Comparison of ENCODE assay signal across 13 cellular contexts in the genomic region with DNA sequence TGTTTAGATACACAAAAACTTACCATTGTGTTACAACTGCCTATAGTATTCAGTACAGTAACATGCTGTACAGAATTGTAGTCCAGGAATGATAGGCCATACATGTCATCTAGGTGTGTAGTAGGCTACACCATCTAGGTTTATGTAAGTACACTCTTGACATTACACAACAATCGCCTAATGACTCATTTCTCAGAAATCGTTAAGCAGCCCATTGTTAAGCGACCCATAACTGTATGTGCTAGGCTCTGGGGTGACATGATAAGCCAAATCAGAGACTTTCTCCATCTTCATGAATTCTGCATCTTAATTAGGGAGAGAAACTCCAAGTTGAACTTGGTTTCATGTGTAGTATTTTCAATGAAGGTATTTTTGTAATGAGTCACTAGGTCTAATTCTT. TPM values are rescaled to one million over a fixed set of nuclear protein-coding genes. Genes with fewer than 3 reads are reported as not detected.
DNase-seq lines count a peak whose midpoint lies in the region; ATAC-seq and TF ChIP-seq lines count a peak whose summit lies in the region.
"Had no signal": no experiment of that assay in that cellular context is flagged by ENCODE, and none has a peak within 500 bp of the region (broad histone marks: within the 10 kb centered on the region; RNA-seq: fewer than 3 reads in every experiment).

No MANE protein-coding gene starts in this region.

- H3K4me1 ChIP-seq in mucosa of descending colon (ENCODE audit: low read depth), result peaks cover 10% of the 10 kb centered on the region

- CTCF ChIA-PET in activated CD8-positive, alpha-beta T cell treated with anti-CD3 and anti-CD28 coated beads for 36 hours (lab: Charles Lee), result interaction anchor here (1.0 to 1.7 kb wide), 4 partner anchors 16 to 111 kb away, joined by 3 to 7 read pairs (median 4); no protein-coding TSS in a partner anchor
- CTCF ChIA-PET in activated CD8-positive, alpha-beta T cell treated with anti-CD3 and anti-CD28 coated beads, Interleukin-2, amount 10 ng/mL, durations not matched to agents 7 days and 5 days (lab: Charles Lee), result interaction anchor here (2.3 kb wide), 1 partner anchor 25 kb away, joined by 6 read pairs; no protein-coding TSS in a partner anchor

- peaks cover 64% of the 10 kb centered on the region for H3K4me1 Mint-ChIP-seq in activated CD8-positive, alpha-beta T cell treated with anti-CD3 and anti-CD28 coated beads for 36 hours (ENCODE audit: low read depth)
- peaks cover 17% of the 10 kb centered on the region for H3K4me1 Mint-ChIP-seq in activated CD8-positive, alpha-beta T cell treated with anti-CD3 and anti-CD28 coated beads, Interleukin-2, amount 10 ng/mL, durations not matched to agents 7 days and 5 days (ENCODE audit: low read depth)
- H3K4me1 Mint-ChIP-seq in T-helper 2 cell treated with Interferon-gamma antibody and Interleukin-4, amounts not matched to agents 5 μg/mL and 100 μg/mL, for 36 hours (ENCODE audit: low read depth), result peaks cover 22% of the 10 kb centered on the region

- ATAC-seq in activated CD8-positive, alpha-beta T cell treated with anti-CD3 and anti-CD28 coated beads for 36 hours, result peak; percentile 95
- ATAC-seq in activated CD8-positive, alpha-beta T cell treated with anti-CD3 and anti-CD28 coated beads, Interleukin-2, amount 10 ng/mL, durations not matched to agents 7 days and 5 days, result no peak
- ATAC-seq in GM19463 (IDR thresholded peaks at IDR 0.05; ENCODE audit: unreplicated experiment) (peak; percentile 51), mucosa of descending colon (peak; percentile 10), HG02571 (IDR thresholded peaks at IDR 0.05; ENCODE audit: unreplicated experiment) (no peak), GM19328 (IDR thresholded peaks at IDR 0.05; ENCODE audit: unreplicated experiment) (no peak), GM21529 (IDR thresholded peaks at IDR 0.05; ENCODE audit: unreplicated experiment) (no peak)

- peak overlapping the region; percentile 90 for H3K27ac Mint-ChIP-seq in activated CD8-positive, alpha-beta T cell treated with anti-CD3 and anti-CD28 coated beads for 36 hours
- no peak overlapping the region for H3K27ac Mint-ChIP-seq in activated CD8-positive, alpha-beta T cell treated with anti-CD3 and anti-CD28 coated beads, Interleukin-2, amount 10 ng/mL, durations not matched to agents 7 days and 5 days
- H3K27ac Mint-ChIP-seq in T-helper 2 cell treated with Interferon-gamma antibody and Interleukin-4, amounts not matched to agents 5 μg/mL and 100 μg/mL, for 36 hours, result peak overlapping the region; percentile 67
- H3K27ac Mint-ChIP-seq: nephron had no signal

- intact Hi-C loops in activated CD8-positive, alpha-beta T cell treated with anti-CD3 and anti-CD28 coated beads for 36 hours (cut with micrococcal nuclease), result no loop called here
- intact Hi-C loops in mucosa of descending colon (cut with DNase I, micrococcal nuclease), result no loop called here

- peaks cover 4% of the 10 kb centered on the region for H3K9me3 Mint-ChIP-seq in activated CD8-positive, alpha-beta T cell treated with anti-CD3 and anti-CD28 coated beads for 36 hours
- no peaks in the 10 kb centered on the region for H3K9me3 Mint-ChIP-seq in activated CD8-positive, alpha-beta T cell treated with anti-CD3 and anti-CD28 coated beads, Interleukin-2, amount 10 ng/mL, durations not matched to agents 7 days and 5 days (ENCODE audit: insufficient read depth)
- H3K9me3 Mint-ChIP-seq in T-helper 2 cell treated with Interferon-gamma antibody and Interleukin-4, amounts not matched to agents 5 μg/mL and 100 μg/mL, for 36 hours, result no peaks in the 10 kb centered on the region
- H3K9me3 Mint-ChIP-seq: nephron had no signal

- peak overlapping the region; percentile 40 for H3K4me3 Mint-ChIP-seq in activated CD8-positive, alpha-beta T cell treated with anti-CD3 and anti-CD28 coated beads for 36 hours
- no peak overlapping the region for H3K4me3 Mint-ChIP-seq in activated CD8-positive, alpha-beta T cell treated with anti-CD3 and anti-CD28 coated beads, Interleukin-2, amount 10 ng/mL, durations not matched to agents 7 days and 5 days
- peak overlapping the region; percentile 25 for H3K4me3 Mint-ChIP-seq in T-helper 2 cell treated with Interferon-gamma antibody and Interleukin-4, amounts not matched to agents 5 μg/mL and 100 μg/mL, for 36 hours
- H3K4me3 Mint-ChIP-seq: nephron had no signal

- no peaks in the 10 kb centered on the region for H3K9me3 ChIP-seq in mucosa of descending colon
- H3K9me3 ChIP-seq: upper lobe of left lung had no signal

- peak; percentile 28 for DNase-seq in activated CD8-positive, alpha-beta T cell treated with anti-CD3 and anti-CD28 coated beads for 36 hours
- no peak for DNase-seq in activated CD8-positive, alpha-beta T cell treated with anti-CD3 and anti-CD28 coated beads, Interleukin-2, amount 10 ng/mL, durations not matched to agents 7 days and 5 days
- peak; percentile 12 for DNase-seq in T-helper 2 cell treated with Interferon-gamma antibody and Interleukin-4, amounts not matched to agents 5 μg/mL and 100 μg/mL, for 36 hours (ENCODE audit: low spot score)
- no peak for DNase-seq in mucosa of descending colon
- DNase-seq: effector memory CD4-positive, alpha-beta T cell; NCI-H2171; upper lobe of left lung had no signal

- H3K4me3 ChIP-seq in mucosa of descending colon, result no peak overlapping the region
- H3K4me3 ChIP-seq: skin epidermis, upper lobe of left lung had no signal

- H3K36me3 ChIP-seq in mucosa of descending colon (ENCODE audit: low read depth), result no peaks in the 10 kb centered on the region

- no peak for TF ChIP-seq CTCF in activated CD8-positive, alpha-beta T cell treated with anti-CD3 and anti-CD28 coated beads for 36 hours (IDR thresholded peaks at IDR 0.05)
- TF ChIP-seq CTCF in mucosa of descending colon (IDR thresholded peaks at IDR 0.05), result no peak

- H3K36me3 Mint-ChIP-seq in activated CD8-positive, alpha-beta T cell treated with anti-CD3 and anti-CD28 coated beads for 36 hours (ENCODE audit: low read depth), result peaks cover 67% of the 10 kb centered on the region
- peaks cover 66% of the 10 kb centered on the region for H3K36me3 Mint-ChIP-seq in activated CD8-positive, alpha-beta T cell treated with anti-CD3 and anti-CD28 coated beads, Interleukin-2, amount 10 ng/mL, durations not matched to agents 7 days and 5 days (ENCODE audit: low read depth)
- peaks cover 52% of the 10 kb centered on the region for H3K36me3 Mint-ChIP-seq in T-helper 2 cell treated with Interferon-gamma antibody and Interleukin-4, amounts not matched to agents 5 μg/mL and 100 μg/mL, for 36 hours (ENCODE audit: low read depth)

- no peaks in the 10 kb centered on the region for H3K27me3 Mint-ChIP-seq in activated CD8-positive, alpha-beta T cell treated with anti-CD3 and anti-CD28 coated beads for 36 hours
- H3K27me3 Mint-ChIP-seq in activated CD8-positive, alpha-beta T cell treated with anti-CD3 and anti-CD28 coated beads, Interleukin-2, amount 10 ng/mL, durations not matched to agents 7 days and 5 days (ENCODE audit: low read depth), result no peaks in the 10 kb centered on the region
- no peaks in the 10 kb centered on the region for H3K27me3 Mint-ChIP-seq in T-helper 2 cell treated with Interferon-gamma antibody and Interleukin-4, amounts not matched to agents 5 μg/mL and 100 μg/mL, for 36 hours (ENCODE audit: low read depth)

- POLR2A ChIA-PET in activated CD8-positive, alpha-beta T cell treated with anti-CD3 and anti-CD28 coated beads for 36 hours (lab: Charles Lee), result interaction anchor here (1.3 kb wide), 1 partner anchor 16 kb away, joined by 3 read pairs; no protein-coding TSS in a partner anchor
- POLR2A ChIA-PET in activated CD8-positive, alpha-beta T cell treated with anti-CD3 and anti-CD28 coated beads, Interleukin-2, amount 10 ng/mL, durations not matched to agents 7 days and 5 days (lab: Charles Lee), result no interaction called here

RNA-seq across cellular contexts. Expression of a gene that starts 17.2 kb away (rescaled TPM):
- total RNA-seq in activated CD8-positive, alpha-beta T cell treated with anti-CD3 and anti-CD28 coated beads for 36 hours, result 10 to 100 TPM; 18.0 to 18.4 TPM
- 10 to 100 TPM; 14.9 to 16.2 TPM for total RNA-seq in activated CD8-positive, alpha-beta T cell treated with anti-CD3 and anti-CD28 coated beads, Interleukin-2, amount 10 ng/mL, durations not matched to agents 7 days and 5 days
- 10 to 100 TPM; 20.2 to 23.3 (median 22.2) TPM for total RNA-seq in mucosa of descending colon

Comparison
In these comparisons a context has a peak if more than half of its experiments do, and no peak if none do; other contexts are left out.
1. ATAC-seq: peak in activated CD8-positive, alpha-beta T cell treated with anti-CD3 and anti-CD28 coated beads for 36 hours (single experiment), GM19463 (single experiment) and mucosa of descending colon (single experiment); none in activated CD8-positive, alpha-beta T cell treated with anti-CD3 and anti-CD28 coated beads, Interleukin-2, amount 10 ng/mL, durations not matched to agents 7 days and 5 days (single experiment), HG02571 (single experiment), GM19328 (single experiment) and GM21529 (single experiment).
2. DNase-seq: peak in activated CD8-positive, alpha-beta T cell treated with anti-CD3 and anti-CD28 coated beads for 36 hours (single experiment) and T-helper 2 cell treated with Interferon-gamma antibody and Interleukin-4, amounts not matched to agents 5 μg/mL and 100 μg/mL, for 36 hours (single experiment); none in activated CD8-positive, alpha-beta T cell treated with anti-CD3 and anti-CD28 coated beads, Interleukin-2, amount 10 ng/mL, durations not matched to agents 7 days and 5 days (single experiment) and mucosa of descending colon (0 of 3).